ENCODE assay signal across 1 cellular context in the genomic region with DNA sequence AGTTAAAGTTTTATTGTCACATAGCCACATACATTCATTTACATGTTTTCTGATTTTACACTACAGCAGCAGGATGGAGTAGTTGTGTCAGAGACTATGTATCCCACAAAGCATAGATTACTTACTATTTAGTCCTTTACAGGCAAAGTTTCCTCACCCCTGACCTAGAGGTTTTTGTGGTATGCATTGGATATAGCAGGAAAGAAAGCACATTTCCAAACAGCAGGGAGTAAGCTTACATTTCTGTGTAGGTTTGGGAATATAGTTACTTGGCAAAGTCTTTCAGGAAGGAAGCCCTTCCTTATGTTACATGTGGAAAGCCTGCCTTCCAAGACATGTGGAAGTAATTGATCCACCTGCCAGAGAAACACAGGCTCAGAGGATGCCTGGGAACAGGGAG.
TF ChIP-seq lines count a peak whose summit lies in the region.

No MANE protein-coding gene starts in this region.

TF ChIP-seq in IMR-90, 13 proteins besides CTCF, POLR2A, EP300 and RAD21 (continued from another document):
- TF ChIP-seq MXI1 (IDR thresholded peaks at IDR 0.05; ENCODE audit: borderline replicate concordance, low read depth, low read length) (no peak), SMC3 (IDR thresholded peaks at IDR 0.05; ENCODE audit: low read depth, low read length) (no peak), MAFK (IDR thresholded peaks at IDR 0.05; ENCODE audit: low read depth, low read length) (no peak), CEBPB (IDR thresholded peaks at IDR 0.05; ENCODE audit: low read depth, low read length) (no peak)
- TF ChIP-seq, protein P1, sequence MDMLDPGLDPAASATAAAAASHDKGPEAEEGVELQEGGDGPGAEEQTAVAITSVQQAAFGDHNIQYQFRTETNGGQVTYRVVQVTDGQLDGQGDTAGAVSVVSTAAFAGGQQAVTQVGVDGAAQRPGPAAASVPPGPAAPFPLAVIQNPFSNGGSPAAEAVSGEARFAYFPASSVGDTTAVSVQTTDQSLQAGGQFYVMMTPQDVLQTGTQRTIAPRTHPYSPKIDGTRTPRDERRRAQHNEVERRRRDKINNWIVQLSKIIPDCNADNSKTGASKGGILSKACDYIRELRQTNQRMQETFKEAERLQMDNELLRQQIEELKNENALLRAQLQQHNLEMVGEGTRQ (IDR thresholded peaks at IDR 0.05; ENCODE audit: low read depth, low read length): no peak
